ENCODE assay signal across 10 cellular contexts in the genomic region with DNA sequence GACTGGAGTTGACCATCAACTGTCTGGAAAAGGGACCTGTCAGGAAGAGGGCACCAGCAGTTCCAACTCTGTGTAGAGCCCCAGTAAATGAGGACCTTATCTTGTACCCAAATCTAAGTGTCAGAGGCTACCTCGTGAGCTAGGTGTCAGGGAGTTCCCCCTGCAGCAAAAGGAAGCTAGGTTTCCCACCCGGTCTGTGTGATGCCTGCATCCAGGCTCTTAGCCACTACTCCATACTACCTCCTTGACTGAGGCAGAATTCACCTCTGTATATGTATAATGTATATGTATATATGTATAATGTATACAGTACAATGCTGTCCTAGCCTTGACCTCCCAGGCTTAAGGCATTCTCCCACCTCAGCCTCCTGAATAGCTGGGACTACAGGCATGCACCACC. TPM values are rescaled to one million over a fixed set of nuclear protein-coding genes. Genes with fewer than 3 reads are reported as not detected.
DNase-seq lines count a peak whose midpoint lies in the region; TF ChIP-seq lines count a peak whose summit lies in the region.
"Had no signal": no experiment of that assay in that cellular context is flagged by ENCODE, and none has a peak within 500 bp of the region (broad histone marks: within the 10 kb centered on the region; RNA-seq: fewer than 3 reads in every experiment).

No MANE protein-coding gene starts in this region.

- H4K12ac ChIP-seq in trophoblast cell (ENCODE audit: low read depth, low read length) = no peak overlapping the region

- peak overlapping the region; percentile 16 for H4K91ac ChIP-seq in trophoblast cell (ENCODE audit: low read depth, low read length)

- no peaks in the 10 kb centered on the region for H3K9me3 Mint-ChIP-seq in Caco-2 (ENCODE audit: unreplicated experiment)
- H3K9me3 Mint-ChIP-seq: activated naive CD4-positive, alpha-beta T cell treated with anti-CD3 and anti-CD28 coated beads for 36 hours had no signal

- peak overlapping the region; percentile 18 for H2BK120ac ChIP-seq in trophoblast cell (ENCODE audit: insufficient read depth, low read length, poor library complexity)

- H3K4me3 ChIP-seq in Caco-2 (ENCODE audit: low read depth, low read length) (no peak overlapping the region), OCI-LY7 (ENCODE audit: low read depth, low read length, poor library complexity, severe bottlenecking) (no peak overlapping the region), duodenal mucosa (ENCODE audit: low read depth in 1 of 2, low read length in 2 of 2) (peak overlapping the region; percentile 50 to 66), trophoblast cell (ENCODE audit: low read depth, low read length) (no peak overlapping the region)

- no CpG with 5 or more reads among the region's 2 CpGs for WGBS in trophoblast cell (ENCODE audit: extremely low coverage, insufficient coverage, insufficient read length)

- H3K79me2 ChIP-seq in OCI-LY7 (ENCODE audit: insufficient read depth, low read depth, low read length) (no peaks in the 10 kb centered on the region), trophoblast cell (ENCODE audit: control insufficient read depth, insufficient read depth, low read length, poor library complexity) (no peaks in the 10 kb centered on the region)

- no TSS peak for BruUV-seq in Caco-2 (replicated peaks; lab: Mats Ljungman, UMichigan)
- BruUV-seq in OCI-LY7 (replicated peaks; lab: Mats Ljungman, UMichigan) = no TSS peak

- no peaks in the 10 kb centered on the region for H3K9me2 ChIP-seq in OCI-LY7 (ENCODE audit: insufficient read depth, low read length)

- H3K4me3 Mint-ChIP-seq in Caco-2 (ENCODE audit: unreplicated experiment) = peak overlapping the region; percentile 64

- no peak overlapping the region for H3K23ac ChIP-seq in trophoblast cell (ENCODE audit: low read length)

- no peak overlapping the region for H3K4ac ChIP-seq in trophoblast cell (ENCODE audit: low read depth, low read length)

- H3K4me1 Mint-ChIP-seq in Caco-2 (ENCODE audit: low read depth, unreplicated experiment) = peaks cover 7% of the 10 kb centered on the region

- H3K79me1 ChIP-seq in trophoblast cell (ENCODE audit: low read length) = no peaks in the 10 kb centered on the region

- H3K27me3 Mint-ChIP-seq in Caco-2 (ENCODE audit: insufficient read depth, unreplicated experiment) = no peaks in the 10 kb centered on the region

- no peaks in the 10 kb centered on the region for H3K36me3 ChIP-seq in Caco-2 (ENCODE audit: control insufficient read depth, insufficient read depth, low read length)
- no peaks in the 10 kb centered on the region for H3K36me3 ChIP-seq in OCI-LY7 (ENCODE audit: insufficient read depth, low read length)
- H3K36me3 ChIP-seq in duodenal mucosa (ENCODE audit: control insufficient read depth in 1 of 2, insufficient read depth in 2 of 2, low read length in 2 of 2) = no peaks in the 10 kb centered on the region
- no peaks in the 10 kb centered on the region for H3K36me3 ChIP-seq in trophoblast cell (ENCODE audit: control insufficient read depth in 1 of 2, insufficient read depth in 2 of 2, low read length in 2 of 2)

- DNase-seq in Caco-2 (no peak), OCI-LY7 (ENCODE audit: low spot score) (no peak), trophoblast cell (no peak), DMS153 (lab: John Stamatoyannopoulos, UW) (no peak), amygdala (lab: John Stamatoyannopoulos, UW) (no peak), glomerular visceral epithelial cell (ENCODE audit: extremely low spot score) (no peak)
- DNase-seq in NK-92 treated with Interleukin-12 subunit alpha and Interleukin-12 subunit beta, amount 100 ng/mL, for 24 hours (lab: John Stamatoyannopoulos, UW) = no peak
- DNase-seq: GDM1 had no signal

- no peaks in the 10 kb centered on the region for H4K20me1 ChIP-seq in OCI-LY7 (ENCODE audit: insufficient read depth, low read length)

- H3K27ac ChIP-seq in OCI-LY7 (ENCODE audit: low read depth, low read length, poor library complexity, severe bottlenecking) (no peak overlapping the region), duodenal mucosa (ENCODE audit: low read depth, low read length) (no peak overlapping the region), trophoblast cell (ENCODE audit: low read depth, low read length) (no peak overlapping the region)

- no peaks in the 10 kb centered on the region for H3K4me1 ChIP-seq in Caco-2
- H3K4me1 ChIP-seq in OCI-LY7 (ENCODE audit: insufficient read depth, low read length, poor library complexity, severe bottlenecking) = peaks cover 14% of the 10 kb centered on the region
- H3K4me1 ChIP-seq in duodenal mucosa (ENCODE audit: control insufficient read depth in 1 of 2, insufficient read depth in 2 of 2, low read length in 2 of 2) = peaks cover 19 to 29% of the 10 kb centered on the region in 2 donors
- peaks cover 4 to 8% of the 10 kb centered on the region in 2 experiments for H3K4me1 ChIP-seq in trophoblast cell (ENCODE audit: control insufficient read depth in 1 of 2, insufficient read depth in 2 of 2, low read length in 2 of 2)

- H4K8ac ChIP-seq in trophoblast cell (ENCODE audit: low read depth, low read length) = no peak overlapping the region

- peak overlapping the region; percentile 26 to 41 for H3K9ac ChIP-seq in duodenal mucosa (ENCODE audit: low read depth in 1 of 2, low read length in 2 of 2)
- H3K9ac ChIP-seq in trophoblast cell (ENCODE audit: low read length) = no peak overlapping the region

- POLR2A ChIA-PET in Caco-2 (lab: Charles Lee) (no interaction called here), OCI-LY7 (lab: Charles Lee) (interaction anchor here (0.6 to 1.5 kb wide), 6 partner anchors 11 to 86 kb away, joined by 3 to 4 read pairs (median 3); no protein-coding TSS in a partner anchor)

- H3K27ac Mint-ChIP-seq in Caco-2 (ENCODE audit: unreplicated experiment) = no peak overlapping the region
- H3K27ac Mint-ChIP-seq: activated naive CD4-positive, alpha-beta T cell treated with anti-CD3 and anti-CD28 coated beads for 36 hours had no signal

- H3K36me3 Mint-ChIP-seq in Caco-2 (ENCODE audit: insufficient read depth, unreplicated experiment) = no peaks in the 10 kb centered on the region

- no peaks in the 10 kb centered on the region for H3K9me3 ChIP-seq in Caco-2
- no peaks in the 10 kb centered on the region for H3K9me3 ChIP-seq in OCI-LY7 (ENCODE audit: low read length)
- H3K9me3 ChIP-seq in duodenal mucosa (ENCODE audit: control insufficient read depth in 1 of 2, low read length in 2 of 2) = no peaks in the 10 kb centered on the region
- H3K9me3 ChIP-seq in trophoblast cell (ENCODE audit: insufficient read depth, low read depth, low read length) = no peaks in the 10 kb centered on the region

- CTCF ChIA-PET in Caco-2 (lab: Charles Lee) (interaction anchor here (0.8 to 6.0 kb wide), 9 partner anchors 12 to 211 kb away, joined by 3 to 84 read pairs (median 3); a partner anchor contains a TSS), OCI-LY7 (lab: Charles Lee; ENCODE audit: unreplicated experiment) (interaction anchor here (0.7 to 3.1 kb wide), 3 partner anchors 65 to 89 kb away, joined by 3 to 30 read pairs (median 6); no protein-coding TSS in a partner anchor)

- no peak overlapping the region for H2AK5ac ChIP-seq in trophoblast cell (ENCODE audit: low read length)

- H3K27me3 ChIP-seq in Caco-2 (replicated peaks; ENCODE audit: control insufficient read depth, insufficient read depth, low read length) = no peaks in the 10 kb centered on the region
- H3K27me3 ChIP-seq in duodenal mucosa (ENCODE audit: control insufficient read depth in 1 of 2, insufficient read depth in 2 of 2, low read length in 2 of 2) = no peaks in the 10 kb centered on the region
- no peaks in the 10 kb centered on the region for H3K27me3 ChIP-seq in trophoblast cell (ENCODE audit: insufficient read depth, low read length)

- peak overlapping the region; percentile 40; the same call in 1 of the 2 replicates for H3K4me2 ChIP-seq in OCI-LY7 (ENCODE audit: low read length)
- H3K4me2 ChIP-seq in trophoblast cell (ENCODE audit: low read length) = no peak overlapping the region

- H3K18ac ChIP-seq in trophoblast cell (ENCODE audit: low read length) = no peak overlapping the region

- intact Hi-C loops in Caco-2 (cut with micrococcal nuclease; ENCODE audit: unreplicated experiment) (loop anchor here (1.0 kb wide), 2 partner anchors 86 to 208 kb away; no protein-coding TSS in a partner anchor), OCI-LY7 (cut with micrococcal nuclease; ENCODE audit: unreplicated experiment) (loop anchor here (1.0 kb wide), 2 partner anchors 86 to 208 kb away; no protein-coding TSS in a partner anchor)

- H2AFZ ChIP-seq in OCI-LY7 (ENCODE audit: low read length) (no peak overlapping the region), trophoblast cell (ENCODE audit: insufficient read depth, low read length, poor library complexity) (peak overlapping the region; percentile 71)

- H2BK12ac ChIP-seq in trophoblast cell (ENCODE audit: low read length) = peak overlapping the region; percentile 20

- TF ChIP-seq CTCF in Caco-2 (IDR thresholded peaks at IDR 0.05; ENCODE audit: insufficient read depth in 1 of 2, low read depth in 1 of 2, low read length in 1 of 2, severe bottlenecking in 1 of 2, unreplicated experiment in 1 of 2) = no peak
- TF ChIP-seq CTCF in OCI-LY7 (conservative IDR thresholded peaks at IDR 0.05; ENCODE audit: low read length) = no peak

- no peak overlapping the region for H3K14ac ChIP-seq in trophoblast cell (ENCODE audit: low read length)

- no peak overlapping the region for H2BK5ac ChIP-seq in trophoblast cell (ENCODE audit: low read depth, low read length, poor library complexity)

RNA-seq across cellular contexts. Expression of a gene that starts 15.5 kb away (rescaled TPM):
- 20.0 and 20.6 TPM in 2 replicates for total RNA-seq in Caco-2 (2022)
- 7.6 and 8.5 TPM in 2 replicates for total RNA-seq in OCI-LY7 (2014; rRNA removed; shearing (Covaris generic))
- 10.3 and 13.6 TPM in 2 replicates for total RNA-seq in OCI-LY7 (2022)
- 38.6 TPM in 2 replicates for polyA plus RNA-seq in trophoblast cell (2013)

RNA-seq across cellular contexts. Expression of a gene that starts 33.1 kb away (rescaled TPM):
- total RNA-seq in Caco-2 (2022) (7.7 and 8.7 TPM in 2 replicates), OCI-LY7 (2022) (not detected in 2 replicates)
- not detected in 2 replicates for total RNA-seq in OCI-LY7 (2014; rRNA removed; shearing (Covaris generic))
- 3.1 and 3.7 TPM in 2 replicates for polyA plus RNA-seq in trophoblast cell (2013)
- total RNA-seq: activated naive CD4-positive, alpha-beta T cell treated with anti-CD3 and anti-CD28 coated beads for 36 hours had no signal

Comparison
In these comparisons a context has a peak if more than half of its experiments do, and no peak if none do; other contexts are left out.
1. H3K4me3 ChIP-seq: peak in duodenal mucosa (2 of 2); none in Caco-2 (single experiment), OCI-LY7 (single experiment) and trophoblast cell (single experiment).